Comparison of ENCODE assay signal across 7 cellular contexts in the genomic region with DNA sequence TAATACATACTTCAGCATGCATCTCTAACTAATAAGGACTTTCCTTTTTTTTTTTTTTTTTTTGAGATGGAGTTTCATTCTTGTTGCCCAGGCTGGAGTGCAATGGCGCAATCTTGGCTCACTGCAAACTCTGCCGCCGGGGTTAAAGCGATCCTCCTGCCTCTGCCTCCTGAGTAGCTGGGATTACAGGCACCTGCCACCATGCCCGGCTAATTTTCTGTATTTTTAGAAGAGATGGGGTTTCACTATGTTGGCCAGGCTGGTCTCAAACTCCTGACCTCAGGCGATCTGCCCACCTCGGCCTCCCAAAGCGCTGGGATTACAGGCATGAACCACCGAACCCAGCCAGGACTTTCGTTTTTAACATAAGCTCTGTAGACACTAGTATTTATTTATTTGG. TPM values are rescaled to one million over a fixed set of nuclear protein-coding genes. Genes with fewer than 3 reads are reported as not detected.
DNase-seq lines count a peak whose midpoint lies in the region; ATAC-seq, FAIRE-seq and TF ChIP-seq lines count a peak whose summit lies in the region.
"Not testable (repeated sequence)": the region's sequence is repeated elsewhere in the genome, so short reads cannot be mapped to it uniquely, and the experiment has no call there.

No MANE protein-coding gene starts in this region.

- H4K20me1 ChIP-seq in DOHH2 (ENCODE audit: control insufficient read depth, insufficient read depth, low read depth, low read length) = peaks cover 10% of the 10 kb centered on the region; the same call in 1 of the 2 replicates
- H4K20me1 ChIP-seq in keratinocyte (ENCODE audit: control insufficient read depth, extremely low read depth, insufficient read depth, low read length) = not testable (repeated sequence)

- peak; percentile 3 for ATAC-seq in HG03439 (IDR thresholded peaks at IDR 0.05; ENCODE audit: unreplicated experiment)
- not testable (repeated sequence) for ATAC-seq in RWPE2 (ENCODE audit: low read depth); activated CD8-positive, alpha-beta T cell treated with anti-CD3 and anti-CD28 coated beads, Interleukin-2, amount 10 ng/mL, durations not matched to agents 7 days and 5 days

- H3F3A ChIP-seq in DOHH2 (ENCODE audit: control insufficient read depth, insufficient read depth) = peaks cover 16% of the 10 kb centered on the region

- BruUV-seq in MCF 10A (replicated peaks; lab: Mats Ljungman, UMichigan) = not testable (repeated sequence)

- H3K4me1 ChIP-seq in DOHH2 (ENCODE audit: control insufficient read depth, low read length) (peaks cover 44% of the 10 kb centered on the region), RWPE2 (ENCODE audit: insufficient read depth, poor library complexity, severe bottlenecking) (peaks cover 63% of the 10 kb centered on the region), keratinocyte (ENCODE audit: control insufficient read depth, extremely low read depth, insufficient read depth, low read length) (peaks cover 64% of the 10 kb centered on the region), parathyroid adenoma (peaks cover 38% of the 10 kb centered on the region)

- peak overlapping the region; percentile 56 for H3K4me2 ChIP-seq in DOHH2 (ENCODE audit: low read length)
- peak overlapping the region; percentile 80 for H3K4me2 ChIP-seq in keratinocyte (ENCODE audit: control insufficient read depth, extremely low read depth, insufficient read depth, low read depth, low read length)
- not testable (repeated sequence) for H3K4me2 ChIP-seq in parathyroid adenoma (ENCODE audit: low read length)

- not testable (repeated sequence) for H3K9me2 ChIP-seq in DOHH2 (replicated peaks; ENCODE audit: control insufficient read depth, low read length)

- dilution Hi-C loops in keratinocyte (cut with MboI; ENCODE audit: extremely low pct_ligation_motif_present, low sequenced_read_pairs) = not testable (repeated sequence)

- H3K36me3 ChIP-seq in DOHH2 (ENCODE audit: control insufficient read depth, low read length); RWPE2 (ENCODE audit: low read depth); keratinocyte (ENCODE audit: control insufficient read depth in 2 of 2, extremely low read depth in 1 of 2, insufficient read depth in 2 of 2, low read length in 2 of 2); parathyroid adenoma (ENCODE audit: control insufficient read depth, insufficient read depth, low read length): not testable (repeated sequence)

- not testable (repeated sequence) for H3K9me3 ChIP-seq in DOHH2 (ENCODE audit: control insufficient read depth, insufficient read depth, low read length); RWPE2 (ENCODE audit: severe bottlenecking); keratinocyte (ENCODE audit: control insufficient read depth, low read depth, low read length); parathyroid adenoma (ENCODE audit: control insufficient read depth, low read length)

- TF ChIP-seq CTCF in DOHH2 (IDR thresholded peaks at IDR 0.05; ENCODE audit: low read depth, low read length, poor library complexity, severe bottlenecking); RWPE2 (IDR thresholded peaks at IDR 0.05; ENCODE audit: poor library complexity, severe bottlenecking); MCF 10A (IDR thresholded peaks at IDR 0.05; ENCODE audit: unreplicated experiment); keratinocyte (optimal IDR thresholded peaks at IDR 0.05 in 1 of 3, IDR thresholded peaks at IDR 0.05 in 1 of 3, conservative IDR thresholded peaks at IDR 0.05 in 1 of 3; ENCODE audit: extremely low read depth in 1 of 3, insufficient read depth in 2 of 3, low read length in 3 of 3); parathyroid adenoma (IDR thresholded peaks at IDR 0.05): not testable (repeated sequence)

- peaks cover 84% of the 10 kb centered on the region for H3K4me1 Mint-ChIP-seq in activated CD8-positive, alpha-beta T cell treated with anti-CD3 and anti-CD28 coated beads, Interleukin-2, amount 10 ng/mL, durations not matched to agents 7 days and 5 days (ENCODE audit: low read depth)
- peaks cover 39% of the 10 kb centered on the region for H3K4me1 Mint-ChIP-seq in MCF 10A (ENCODE audit: insufficient read depth, unreplicated experiment)

- H3K4me3 Mint-ChIP-seq in activated CD8-positive, alpha-beta T cell treated with anti-CD3 and anti-CD28 coated beads, Interleukin-2, amount 10 ng/mL, durations not matched to agents 7 days and 5 days = peak overlapping the region; percentile 48
- peak overlapping the region; percentile 33 for H3K4me3 Mint-ChIP-seq in MCF 10A (ENCODE audit: unreplicated experiment)

- H2AFZ ChIP-seq in keratinocyte (ENCODE audit: control insufficient read depth, low read length) = not testable (repeated sequence)
- H2AFZ ChIP-seq in parathyroid adenoma = peak overlapping the region; percentile 68

- peaks cover 38% of the 10 kb centered on the region for H3K27me3 ChIP-seq in DOHH2 (ENCODE audit: control insufficient read depth, low read length)
- H3K27me3 ChIP-seq in RWPE2 (ENCODE audit: insufficient read depth, poor library complexity, severe bottlenecking); keratinocyte (ENCODE audit: control insufficient read depth, extremely low read depth, insufficient read depth, low read length); parathyroid adenoma (ENCODE audit: control insufficient read depth, insufficient read depth, low read length): not testable (repeated sequence)

- not testable (repeated sequence) for FAIRE-seq in keratinocyte (lab: Jason Lieb, UNC)

- not testable (repeated sequence) for H3K9me3 Mint-ChIP-seq in activated CD8-positive, alpha-beta T cell treated with anti-CD3 and anti-CD28 coated beads, Interleukin-2, amount 10 ng/mL, durations not matched to agents 7 days and 5 days (ENCODE audit: insufficient read depth); MCF 10A (ENCODE audit: unreplicated experiment)

- intact Hi-C loops in MCF 10A (cut with micrococcal nuclease) = not testable (repeated sequence)

- H3K4me3 ChIP-seq in DOHH2 (ENCODE audit: low read length); parathyroid adenoma (ENCODE audit: low read depth, low read length): not testable (repeated sequence)
- H3K4me3 ChIP-seq in RWPE2 (ENCODE audit: severe bottlenecking) (peak overlapping the region; percentile 21), keratinocyte (ENCODE audit: control insufficient read depth in 2 of 3, extremely low read depth in 1 of 3, insufficient read depth in 2 of 3, low read depth in 1 of 3, low read length in 3 of 3) (peak overlapping the region; percentile 6 to 60 (median 44))

- not testable (repeated sequence) for H3K9me1 ChIP-seq in keratinocyte (ENCODE audit: control insufficient read depth, extremely low read depth, insufficient read depth, low read length)

- POLR2A ChIA-PET in activated CD8-positive, alpha-beta T cell treated with anti-CD3 and anti-CD28 coated beads, Interleukin-2, amount 10 ng/mL, durations not matched to agents 7 days and 5 days (lab: Charles Lee) = interaction anchor here (1.0 to 7.7 kb wide), 4 partner anchors 9 to 44 kb away, joined by 3 to 78 read pairs (median 6); no protein-coding TSS in a partner anchor
- POLR2A ChIA-PET in MCF 10A (lab: Yijun Ruan, JAX) = interaction anchor here (1.0 to 1.5 kb wide), 4 partner anchors 16 to 69 kb away, joined by 3 to 4 read pairs (median 3); no protein-coding TSS in a partner anchor

- H3K79me2 ChIP-seq in DOHH2 (ENCODE audit: control insufficient read depth, low read length); keratinocyte (ENCODE audit: control insufficient read depth, insufficient read depth, low read length); parathyroid adenoma: not testable (repeated sequence)

- peak overlapping the region; percentile 63 for H3K9ac ChIP-seq in keratinocyte (ENCODE audit: control insufficient read depth, extremely low read depth, insufficient read depth, low read length)
- H3K9ac ChIP-seq in parathyroid adenoma = not testable (repeated sequence)

- H3K27ac Mint-ChIP-seq in activated CD8-positive, alpha-beta T cell treated with anti-CD3 and anti-CD28 coated beads, Interleukin-2, amount 10 ng/mL, durations not matched to agents 7 days and 5 days = peak overlapping the region; percentile 90
- H3K27ac Mint-ChIP-seq in MCF 10A (ENCODE audit: low read depth, unreplicated experiment) = not testable (repeated sequence)

- not testable (repeated sequence) for H3K27me3 Mint-ChIP-seq in activated CD8-positive, alpha-beta T cell treated with anti-CD3 and anti-CD28 coated beads, Interleukin-2, amount 10 ng/mL, durations not matched to agents 7 days and 5 days (ENCODE audit: low read depth); MCF 10A (ENCODE audit: insufficient read depth, unreplicated experiment)

- H3K27ac ChIP-seq in DOHH2 (ENCODE audit: low read depth, low read length) = not testable (repeated sequence)
- peak overlapping the region; percentile 49 for H3K27ac ChIP-seq in RWPE2 (ENCODE audit: poor library complexity, severe bottlenecking)
- H3K27ac ChIP-seq in keratinocyte (ENCODE audit: control insufficient read depth, insufficient read depth, low read length) = peak overlapping the region; percentile 65
- H3K27ac ChIP-seq in parathyroid adenoma = peak overlapping the region; percentile 93

- not testable (repeated sequence) for H3K36me3 Mint-ChIP-seq in activated CD8-positive, alpha-beta T cell treated with anti-CD3 and anti-CD28 coated beads, Interleukin-2, amount 10 ng/mL, durations not matched to agents 7 days and 5 days (ENCODE audit: low read depth); MCF 10A (ENCODE audit: insufficient read depth, unreplicated experiment)

- not testable (repeated sequence) for DNase-seq in RWPE2 (ENCODE audit: low spot score); activated CD8-positive, alpha-beta T cell treated with anti-CD3 and anti-CD28 coated beads, Interleukin-2, amount 10 ng/mL, durations not matched to agents 7 days and 5 days; MCF 10A (ENCODE audit: unreplicated experiment); keratinocyte (ENCODE audit: low read depth, low spot score)

- CTCF ChIA-PET in activated CD8-positive, alpha-beta T cell treated with anti-CD3 and anti-CD28 coated beads, Interleukin-2, amount 10 ng/mL, durations not matched to agents 7 days and 5 days (lab: Charles Lee) = interaction anchor here (1.6 to 4.0 kb wide), 3 partner anchors 21 to 201 kb away, joined by 4 to 24 read pairs (median 20); no protein-coding TSS in a partner anchor
- CTCF ChIA-PET in MCF 10A (lab: Yijun Ruan, JAX) = interaction anchor here (1.1 to 4.4 kb wide), 2 partner anchors 32 to 36 kb away, joined by 4 to 25 read pairs; no protein-coding TSS in a partner anchor

RNA-seq across cellular contexts. Expression of gene EML4, which starts 42.3 kb away (rescaled TPM):
- 10 to 100 TPM; 88.0 to 89.7 TPM for total RNA-seq in activated CD8-positive, alpha-beta T cell treated with anti-CD3 and anti-CD28 coated beads, Interleukin-2, amount 10 ng/mL, durations not matched to agents 7 days and 5 days
- total RNA-seq in MCF 10A (2022) = 31.2 and 34.5 TPM in 2 replicates
- 23.6 to 36.4 TPM (median 30.2 TPM) in 3 replicates for polyA plus RNA-seq in keratinocyte
- polyA plus RNA-seq in keratinocyte (2011; ENCODE audit: low read depth) = 19.6 TPM
- 15.2 and 25.0 TPM in 2 replicates for polyA plus RNA-seq in keratinocyte (2011; cell fraction: cytosol; rRNA removed)
- 29.7 and 37.8 TPM in 2 replicates for polyA plus RNA-seq in keratinocyte (2011; cell fraction: nucleus; rRNA removed)
- 10.5 and 21.2 TPM in 2 replicates for polyA plus RNA-seq in keratinocyte (2012; ENCODE audit: low replicate concordance)
- polyA minus RNA-seq in keratinocyte = 23.4 to 66.9 TPM (median 41.5 TPM) in 3 replicates
- polyA minus RNA-seq in keratinocyte (2011; cell fraction: cytosol; rRNA and poly(A)+ RNA removed) = 22.6 TPM
- 28.4 and 65.1 TPM in 2 replicates for polyA minus RNA-seq in keratinocyte (2011; cell fraction: nucleus; rRNA and poly(A)+ RNA removed)
